ENCODE assay signal across 1 cellular context in the genomic region with DNA sequence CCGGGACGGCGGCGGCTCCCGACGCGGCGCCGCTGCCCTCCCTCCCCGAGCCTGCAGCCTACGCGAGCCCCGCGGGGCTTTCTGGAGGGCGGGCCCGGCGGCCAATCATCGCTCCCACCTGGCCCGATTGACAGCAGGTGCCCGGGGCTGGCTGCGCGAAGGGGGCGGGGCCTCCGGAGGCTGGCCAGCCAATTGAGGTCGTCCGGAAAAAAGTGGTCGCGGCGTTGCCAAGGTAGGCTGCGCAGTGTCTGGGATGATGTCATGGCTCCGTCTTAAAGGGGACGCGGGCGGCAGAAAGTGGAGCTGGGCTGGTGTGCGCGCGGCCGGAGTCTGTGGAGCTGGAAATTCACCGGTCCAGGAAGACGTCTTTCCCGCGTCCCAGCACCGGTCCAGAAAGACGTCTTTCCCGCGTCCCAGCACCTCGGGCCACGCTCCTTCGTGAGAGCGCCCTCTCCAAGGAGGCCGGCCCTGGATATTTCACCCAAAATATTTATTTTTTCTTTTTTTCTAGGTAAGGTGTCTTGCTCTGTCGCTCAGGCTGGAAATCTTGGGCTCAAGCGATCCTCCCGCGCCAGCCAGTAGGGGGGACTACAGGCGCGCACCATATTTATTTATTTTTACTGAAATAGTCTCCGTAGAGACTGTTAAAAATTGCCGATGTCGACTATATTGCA.
A peak's percentile ranks its signal among the peaks of the same experiment; 100 is the strongest.
TF ChIP-seq lines count a peak whose summit lies in the region.

Gene ACTR1B, minus strand, starts transcription at position 83 of the 674 bp plus-strand sequence. CDS start 154 bp downstream, outside the sequence.

TF ChIP-seq in K562, 482 proteins besides CTCF, POLR2A, EP300 and RAD21 (continued from another document and continues in another):
- no peak for TF ChIP-seq ZMIZ1 (IDR thresholded peaks at IDR 0.05; ENCODE audit: low read depth in 2 of 2, low read length in 2 of 2)
- peak; percentile 72 for TF ChIP-seq ZFX (CRISPR knock-in tag; IDR thresholded peaks at IDR 0.05)
- no peak for TF ChIP-seq KDM2B (CRISPR knock-in tag; IDR thresholded peaks at IDR 0.05)
- peak; percentile 74 for TF ChIP-seq FOS (IDR thresholded peaks at IDR 0.05; ENCODE audit: extremely low read depth, insufficient read length)
- peak in 1 of 2 experiments; percentile 7; a peak in 1 of 4 replicates for TF ChIP-seq RCOR1 (IDR thresholded peaks at IDR 0.05; ENCODE audit: borderline replicate concordance in 1 of 2, low read depth in 2 of 2, low read length in 2 of 2)
- TF ChIP-seq, protein P1, sequence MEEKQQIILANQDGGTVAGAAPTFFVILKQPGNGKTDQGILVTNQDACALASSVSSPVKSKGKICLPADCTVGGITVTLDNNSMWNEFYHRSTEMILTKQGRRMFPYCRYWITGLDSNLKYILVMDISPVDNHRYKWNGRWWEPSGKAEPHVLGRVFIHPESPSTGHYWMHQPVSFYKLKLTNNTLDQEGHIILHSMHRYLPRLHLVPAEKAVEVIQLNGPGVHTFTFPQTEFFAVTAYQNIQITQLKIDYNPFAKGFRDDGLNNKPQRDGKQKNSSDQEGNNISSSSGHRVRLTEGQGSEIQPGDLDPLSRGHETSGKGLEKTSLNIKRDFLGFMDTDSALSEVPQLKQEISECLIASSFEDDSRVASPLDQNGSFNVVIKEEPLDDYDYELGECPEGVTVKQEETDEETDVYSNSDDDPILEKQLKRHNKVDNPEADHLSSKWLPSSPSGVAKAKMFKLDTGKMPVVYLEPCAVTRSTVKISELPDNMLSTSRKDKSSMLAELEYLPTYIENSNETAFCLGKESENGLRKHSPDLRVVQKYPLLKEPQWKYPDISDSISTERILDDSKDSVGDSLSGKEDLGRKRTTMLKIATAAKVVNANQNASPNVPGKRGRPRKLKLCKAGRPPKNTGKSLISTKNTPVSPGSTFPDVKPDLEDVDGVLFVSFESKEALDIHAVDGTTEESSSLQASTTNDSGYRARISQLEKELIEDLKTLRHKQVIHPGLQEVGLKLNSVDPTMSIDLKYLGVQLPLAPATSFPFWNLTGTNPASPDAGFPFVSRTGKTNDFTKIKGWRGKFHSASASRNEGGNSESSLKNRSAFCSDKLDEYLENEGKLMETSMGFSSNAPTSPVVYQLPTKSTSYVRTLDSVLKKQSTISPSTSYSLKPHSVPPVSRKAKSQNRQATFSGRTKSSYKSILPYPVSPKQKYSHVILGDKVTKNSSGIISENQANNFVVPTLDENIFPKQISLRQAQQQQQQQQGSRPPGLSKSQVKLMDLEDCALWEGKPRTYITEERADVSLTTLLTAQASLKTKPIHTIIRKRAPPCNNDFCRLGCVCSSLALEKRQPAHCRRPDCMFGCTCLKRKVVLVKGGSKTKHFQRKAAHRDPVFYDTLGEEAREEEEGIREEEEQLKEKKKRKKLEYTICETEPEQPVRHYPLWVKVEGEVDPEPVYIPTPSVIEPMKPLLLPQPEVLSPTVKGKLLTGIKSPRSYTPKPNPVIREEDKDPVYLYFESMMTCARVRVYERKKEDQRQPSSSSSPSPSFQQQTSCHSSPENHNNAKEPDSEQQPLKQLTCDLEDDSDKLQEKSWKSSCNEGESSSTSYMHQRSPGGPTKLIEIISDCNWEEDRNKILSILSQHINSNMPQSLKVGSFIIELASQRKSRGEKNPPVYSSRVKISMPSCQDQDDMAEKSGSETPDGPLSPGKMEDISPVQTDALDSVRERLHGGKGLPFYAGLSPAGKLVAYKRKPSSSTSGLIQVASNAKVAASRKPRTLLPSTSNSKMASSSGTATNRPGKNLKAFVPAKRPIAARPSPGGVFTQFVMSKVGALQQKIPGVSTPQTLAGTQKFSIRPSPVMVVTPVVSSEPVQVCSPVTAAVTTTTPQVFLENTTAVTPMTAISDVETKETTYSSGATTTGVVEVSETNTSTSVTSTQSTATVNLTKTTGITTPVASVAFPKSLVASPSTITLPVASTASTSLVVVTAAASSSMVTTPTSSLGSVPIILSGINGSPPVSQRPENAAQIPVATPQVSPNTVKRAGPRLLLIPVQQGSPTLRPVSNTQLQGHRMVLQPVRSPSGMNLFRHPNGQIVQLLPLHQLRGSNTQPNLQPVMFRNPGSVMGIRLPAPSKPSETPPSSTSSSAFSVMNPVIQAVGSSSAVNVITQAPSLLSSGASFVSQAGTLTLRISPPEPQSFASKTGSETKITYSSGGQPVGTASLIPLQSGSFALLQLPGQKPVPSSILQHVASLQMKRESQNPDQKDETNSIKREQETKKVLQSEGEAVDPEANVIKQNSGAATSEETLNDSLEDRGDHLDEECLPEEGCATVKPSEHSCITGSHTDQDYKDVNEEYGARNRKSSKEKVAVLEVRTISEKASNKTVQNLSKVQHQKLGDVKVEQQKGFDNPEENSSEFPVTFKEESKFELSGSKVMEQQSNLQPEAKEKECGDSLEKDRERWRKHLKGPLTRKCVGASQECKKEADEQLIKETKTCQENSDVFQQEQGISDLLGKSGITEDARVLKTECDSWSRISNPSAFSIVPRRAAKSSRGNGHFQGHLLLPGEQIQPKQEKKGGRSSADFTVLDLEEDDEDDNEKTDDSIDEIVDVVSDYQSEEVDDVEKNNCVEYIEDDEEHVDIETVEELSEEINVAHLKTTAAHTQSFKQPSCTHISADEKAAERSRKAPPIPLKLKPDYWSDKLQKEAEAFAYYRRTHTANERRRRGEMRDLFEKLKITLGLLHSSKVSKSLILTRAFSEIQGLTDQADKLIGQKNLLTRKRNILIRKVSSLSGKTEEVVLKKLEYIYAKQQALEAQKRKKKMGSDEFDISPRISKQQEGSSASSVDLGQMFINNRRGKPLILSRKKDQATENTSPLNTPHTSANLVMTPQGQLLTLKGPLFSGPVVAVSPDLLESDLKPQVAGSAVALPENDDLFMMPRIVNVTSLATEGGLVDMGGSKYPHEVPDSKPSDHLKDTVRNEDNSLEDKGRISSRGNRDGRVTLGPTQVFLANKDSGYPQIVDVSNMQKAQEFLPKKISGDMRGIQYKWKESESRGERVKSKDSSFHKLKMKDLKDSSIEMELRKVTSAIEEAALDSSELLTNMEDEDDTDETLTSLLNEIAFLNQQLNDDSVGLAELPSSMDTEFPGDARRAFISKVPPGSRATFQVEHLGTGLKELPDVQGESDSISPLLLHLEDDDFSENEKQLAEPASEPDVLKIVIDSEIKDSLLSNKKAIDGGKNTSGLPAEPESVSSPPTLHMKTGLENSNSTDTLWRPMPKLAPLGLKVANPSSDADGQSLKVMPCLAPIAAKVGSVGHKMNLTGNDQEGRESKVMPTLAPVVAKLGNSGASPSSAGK (IDR thresholded peaks at IDR 0.05): peak; percentile 71
- TF ChIP-seq, protein P2, sequence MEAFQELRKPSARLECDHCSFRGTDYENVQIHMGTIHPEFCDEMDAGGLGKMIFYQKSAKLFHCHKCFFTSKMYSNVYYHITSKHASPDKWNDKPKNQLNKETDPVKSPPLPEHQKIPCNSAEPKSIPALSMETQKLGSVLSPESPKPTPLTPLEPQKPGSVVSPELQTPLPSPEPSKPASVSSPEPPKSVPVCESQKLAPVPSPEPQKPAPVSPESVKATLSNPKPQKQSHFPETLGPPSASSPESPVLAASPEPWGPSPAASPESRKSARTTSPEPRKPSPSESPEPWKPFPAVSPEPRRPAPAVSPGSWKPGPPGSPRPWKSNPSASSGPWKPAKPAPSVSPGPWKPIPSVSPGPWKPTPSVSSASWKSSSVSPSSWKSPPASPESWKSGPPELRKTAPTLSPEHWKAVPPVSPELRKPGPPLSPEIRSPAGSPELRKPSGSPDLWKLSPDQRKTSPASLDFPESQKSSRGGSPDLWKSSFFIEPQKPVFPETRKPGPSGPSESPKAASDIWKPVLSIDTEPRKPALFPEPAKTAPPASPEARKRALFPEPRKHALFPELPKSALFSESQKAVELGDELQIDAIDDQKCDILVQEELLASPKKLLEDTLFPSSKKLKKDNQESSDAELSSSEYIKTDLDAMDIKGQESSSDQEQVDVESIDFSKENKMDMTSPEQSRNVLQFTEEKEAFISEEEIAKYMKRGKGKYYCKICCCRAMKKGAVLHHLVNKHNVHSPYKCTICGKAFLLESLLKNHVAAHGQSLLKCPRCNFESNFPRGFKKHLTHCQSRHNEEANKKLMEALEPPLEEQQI (IDR thresholded peaks at IDR 0.05): no peak
- no peak for TF ChIP-seq CBFB (CRISPR knock-in tag; IDR thresholded peaks at IDR 0.05)
- no peak for TF ChIP-seq PTTG1 (tag; IDR thresholded peaks at IDR 0.05; ENCODE audit: low read depth)
- TF ChIP-seq, protein P3, sequence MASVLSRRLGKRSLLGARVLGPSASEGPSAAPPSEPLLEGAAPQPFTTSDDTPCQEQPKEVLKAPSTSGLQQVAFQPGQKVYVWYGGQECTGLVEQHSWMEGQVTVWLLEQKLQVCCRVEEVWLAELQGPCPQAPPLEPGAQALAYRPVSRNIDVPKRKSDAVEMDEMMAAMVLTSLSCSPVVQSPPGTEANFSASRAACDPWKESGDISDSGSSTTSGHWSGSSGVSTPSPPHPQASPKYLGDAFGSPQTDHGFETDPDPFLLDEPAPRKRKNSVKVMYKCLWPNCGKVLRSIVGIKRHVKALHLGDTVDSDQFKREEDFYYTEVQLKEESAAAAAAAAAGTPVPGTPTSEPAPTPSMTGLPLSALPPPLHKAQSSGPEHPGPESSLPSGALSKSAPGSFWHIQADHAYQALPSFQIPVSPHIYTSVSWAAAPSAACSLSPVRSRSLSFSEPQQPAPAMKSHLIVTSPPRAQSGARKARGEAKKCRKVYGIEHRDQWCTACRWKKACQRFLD (CRISPR knock-in tag; IDR thresholded peaks at IDR 0.05): no peak
- TF ChIP-seq, protein P4, sequence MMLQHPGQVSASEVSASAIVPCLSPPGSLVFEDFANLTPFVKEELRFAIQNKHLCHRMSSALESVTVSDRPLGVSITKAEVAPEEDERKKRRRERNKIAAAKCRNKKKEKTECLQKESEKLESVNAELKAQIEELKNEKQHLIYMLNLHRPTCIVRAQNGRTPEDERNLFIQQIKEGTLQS (IDR thresholded peaks at IDR 0.05): peak; percentile 98
- TF ChIP-seq, protein P4 (CRISPR knock-in tag; conservative IDR thresholded peaks at IDR 0.05): peak; percentile 92
- TF ChIP-seq, protein P5, sequence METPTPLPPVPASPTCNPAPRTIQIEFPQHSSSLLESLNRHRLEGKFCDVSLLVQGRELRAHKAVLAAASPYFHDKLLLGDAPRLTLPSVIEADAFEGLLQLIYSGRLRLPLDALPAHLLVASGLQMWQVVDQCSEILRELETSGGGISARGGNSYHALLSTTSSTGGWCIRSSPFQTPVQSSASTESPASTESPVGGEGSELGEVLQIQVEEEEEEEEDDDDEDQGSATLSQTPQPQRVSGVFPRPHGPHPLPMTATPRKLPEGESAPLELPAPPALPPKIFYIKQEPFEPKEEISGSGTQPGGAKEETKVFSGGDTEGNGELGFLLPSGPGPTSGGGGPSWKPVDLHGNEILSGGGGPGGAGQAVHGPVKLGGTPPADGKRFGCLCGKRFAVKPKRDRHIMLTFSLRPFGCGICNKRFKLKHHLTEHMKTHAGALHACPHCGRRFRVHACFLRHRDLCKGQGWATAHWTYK (CRISPR knock-in tag; IDR thresholded peaks at IDR 0.05): no peak
- peak; percentile 78 for TF ChIP-seq GABPB1 (CRISPR knock-in tag; IDR thresholded peaks at IDR 0.05)
- peak; percentile 73; the same call in 1 of the 2 replicates for TF ChIP-seq VEZF1 (CRISPR knock-in tag; IDR thresholded peaks at IDR 0.05)
- no peak for TF ChIP-seq ZNF764 (CRISPR knock-in tag; IDR thresholded peaks at IDR 0.05; ENCODE audit: low read depth)
- TF ChIP-seq POLR2H (tag; IDR thresholded peaks at IDR 0.05; ENCODE audit: low read depth): peak; percentile 79
- peak; percentile 39 for TF ChIP-seq MAX (CRISPR knock-in tag; IDR thresholded peaks at IDR 0.05)
- no peak for TF ChIP-seq BRD4 (IDR thresholded peaks at IDR 0.05)
- TF ChIP-seq, protein P6, sequence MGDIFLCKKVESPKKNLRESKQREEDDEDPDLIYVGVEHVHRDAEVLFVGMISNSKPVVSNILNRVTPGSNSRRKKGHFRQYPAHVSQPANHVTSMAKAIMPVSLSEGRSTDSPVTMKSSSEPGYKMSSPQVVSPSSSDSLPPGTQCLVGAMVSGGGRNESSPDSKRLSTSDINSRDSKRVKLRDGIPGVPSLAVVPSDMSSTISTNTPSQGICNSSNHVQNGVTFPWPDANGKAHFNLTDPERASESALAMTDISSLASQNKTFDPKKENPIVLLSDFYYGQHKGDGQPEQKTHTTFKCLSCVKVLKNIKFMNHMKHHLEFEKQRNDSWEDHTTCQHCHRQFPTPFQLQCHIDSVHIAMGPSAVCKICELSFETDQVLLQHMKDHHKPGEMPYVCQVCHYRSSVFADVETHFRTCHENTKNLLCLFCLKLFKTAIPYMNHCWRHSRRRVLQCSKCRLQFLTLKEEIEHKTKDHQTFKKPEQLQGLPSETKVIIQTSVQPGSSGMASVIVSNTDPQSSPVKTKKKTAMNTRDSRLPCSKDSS (IDR thresholded peaks at IDR 0.05; ENCODE audit: low read depth, partially characterized antibody): no peak
- peak; percentile 73 for TF ChIP-seq POLR2B (IDR thresholded peaks at IDR 0.05; ENCODE audit: low read depth, partially characterized antibody)
- TF ChIP-seq SRSF7 (optimal IDR thresholded peaks at IDR 0.05; ENCODE audit: low read depth, low read length): no peak
- TF ChIP-seq ELF2 (CRISPR knock-in tag; IDR thresholded peaks at IDR 0.05): no peak
- TF ChIP-seq L3MBTL2 (IDR thresholded peaks at IDR 0.05): peak; percentile 79
